ENCODE assay signal across 1 cellular context in the genomic region with DNA sequence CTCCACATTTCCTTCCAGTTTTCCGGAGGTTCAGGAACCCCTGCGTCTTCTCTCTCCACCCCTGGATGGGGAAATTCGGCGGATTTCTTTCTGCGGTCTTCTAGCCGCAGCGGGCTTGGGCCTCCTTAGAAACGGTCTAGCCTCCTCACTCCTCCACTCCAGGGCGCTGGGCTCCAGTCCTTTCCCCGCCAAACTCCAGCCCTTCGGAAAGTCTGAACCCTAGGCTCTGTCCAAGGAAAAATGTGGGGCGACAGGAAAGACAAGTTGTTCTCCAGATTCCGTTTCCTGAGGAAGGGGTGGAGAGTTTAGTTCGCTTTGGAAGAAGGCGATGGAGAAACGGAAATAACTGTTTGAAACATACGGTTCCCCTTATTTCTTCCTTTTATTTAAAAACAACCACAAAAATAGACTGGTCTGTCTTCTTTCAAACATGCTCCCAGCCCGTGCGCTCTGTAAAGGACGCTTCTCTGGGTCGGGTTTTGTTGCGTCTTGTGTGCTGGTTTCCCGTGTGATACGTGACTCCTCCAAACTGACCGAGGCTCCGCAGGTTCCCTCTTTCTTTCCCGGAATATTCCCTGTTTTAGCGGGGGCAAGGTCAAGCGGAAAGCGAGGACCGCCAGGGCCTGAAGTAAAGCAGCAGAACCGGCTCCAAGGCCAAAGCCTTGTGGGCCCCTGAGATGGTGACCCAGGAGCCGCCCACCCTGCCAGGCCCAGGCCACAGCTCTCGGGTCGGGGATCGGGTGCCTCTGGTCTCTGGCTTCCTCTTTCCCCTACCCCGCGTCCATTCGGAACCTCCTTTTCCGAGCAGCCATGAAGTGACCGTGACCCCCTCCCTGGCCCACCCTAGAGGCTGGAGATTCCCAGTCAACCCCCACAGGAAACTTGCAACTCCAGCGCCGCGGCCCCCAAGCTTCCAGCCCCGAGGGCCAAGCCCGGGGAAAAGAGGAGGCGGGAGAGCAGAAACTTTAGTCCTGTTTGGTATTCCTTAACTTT.
TF ChIP-seq lines count a peak whose summit lies in the region.

No MANE protein-coding gene starts in this region.

TF ChIP-seq in neural cell, 6 proteins besides CTCF, POLR2A, EP300 and RAD21:
- TF ChIP-seq REST (IDR thresholded peaks at IDR 0.05; ENCODE audit: borderline replicate concordance) (no peak), EZH2 (IDR thresholded peaks at IDR 0.05; ENCODE audit: borderline replicate concordance, insufficient read depth, low read length, poor library complexity, severe bottlenecking) (peak; percentile 30)
TF ChIP-seq in neural cell: peak in this region for 1.
